ENCODE assay signal across 28 cellular contexts in the genomic region with DNA sequence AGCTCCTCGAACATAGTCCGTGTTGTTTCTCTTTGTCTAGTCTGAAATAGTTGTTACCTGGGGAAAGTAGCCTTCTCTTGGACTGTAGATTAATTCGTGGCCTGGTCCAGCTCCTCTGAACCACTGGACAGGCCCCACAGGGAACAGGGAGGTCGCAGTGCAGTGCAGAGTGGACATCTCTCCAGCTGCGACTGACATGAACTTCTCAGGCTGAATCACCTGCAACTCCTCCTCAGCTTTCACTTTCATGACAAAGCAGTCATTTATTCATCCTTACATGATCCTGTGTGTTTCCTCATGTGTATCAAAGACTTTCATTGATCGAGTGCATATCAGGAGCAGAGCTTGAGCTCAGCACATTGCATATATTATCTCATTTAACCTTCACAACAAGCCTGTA.
DNase-seq lines count a peak whose midpoint lies in the region; ATAC-seq and FAIRE-seq lines count a peak whose summit lies in the region.
"Had no signal": no experiment of that assay in that cellular context is flagged by ENCODE, and none has a peak within 500 bp of the region (broad histone marks: within the 10 kb centered on the region; RNA-seq: fewer than 3 reads in every experiment).

No MANE protein-coding gene starts in this region.

- DNase-seq in T-helper 2 cell treated with Interferon-gamma antibody and Interleukin-4, amounts not matched to agents 5 μg/mL and 100 μg/mL, for 36 hours (ENCODE audit: low spot score): no peak
- DNase-seq in T-helper 2 cell: no peak
- DNase-seq in activated naive CD4-positive, alpha-beta T cell (lab: John Stamatoyannopoulos, UW): no peak
- no peak for DNase-seq in activated naive CD8-positive, alpha-beta T cell treated with anti-CD3 and anti-CD28 coated beads, Interleukin-2, amount 50 U/mL, for 24 hours
- DNase-seq in HTR-8/SVneo (ENCODE audit: insufficient read length, low spot score): no peak
- DNase-seq in stimulated activated CD4-positive, alpha-beta T cell treated with anti-CD3 and anti-CD28 coated beads, Interleukin-4, amount 100 ng/mL, for 1 hour: no peak
- DNase-seq: 8988T; activated CD4-positive, alpha-beta T cell treated with anti-CD3 and anti-CD28 coated beads, Interleukin-2, amount 50 U/mL, for 48 hours; cortex of kidney; DND-41; effector memory CD4-positive, alpha-beta T cell; GF-D8; hypothalamus; left cardiac atrium; NCI-H1694; NCI-H446; NCI-H748 treated with DMSO at 0.1 percent for 48 hours; occipital lobe; right lobe of liver; Right ventricle myocardium superior; T1000; trophoblast cell had no signal

- H3K4me3 Mint-ChIP-seq in T-helper 2 cell treated with Interferon-gamma antibody and Interleukin-4, amounts not matched to agents 5 μg/mL and 100 μg/mL, for 36 hours: peak overlapping the region; percentile 81
- H3K4me3 Mint-ChIP-seq in activated naive CD4-positive, alpha-beta T cell treated with anti-CD3 and anti-CD28 coated beads, Interleukin-2, amount 50 U/mL, for 24 hours: peak overlapping the region; percentile 88
- peak overlapping the region; percentile 33 for H3K4me3 Mint-ChIP-seq in activated naive CD8-positive, alpha-beta T cell treated with anti-CD3 and anti-CD28 coated beads, Interleukin-2, amount 50 U/mL, for 24 hours
- H3K4me3 Mint-ChIP-seq: natural killer cell treated with Interleukin-12 subunit alpha and Interleukin-12 subunit beta and Interleukin-15 and Interleukin-18, amount 100 ng/mL, for 72 hours had no signal

- peak overlapping the region; percentile 84 for H3K27ac Mint-ChIP-seq in T-helper 2 cell treated with Interferon-gamma antibody and Interleukin-4, amounts not matched to agents 5 μg/mL and 100 μg/mL, for 36 hours
- peak overlapping the region; percentile 97 for H3K27ac Mint-ChIP-seq in activated naive CD4-positive, alpha-beta T cell treated with anti-CD3 and anti-CD28 coated beads, Interleukin-2, amount 50 U/mL, for 24 hours
- peak overlapping the region; percentile 91 for H3K27ac Mint-ChIP-seq in activated naive CD8-positive, alpha-beta T cell treated with anti-CD3 and anti-CD28 coated beads, Interleukin-2, amount 50 U/mL, for 24 hours
- H3K27ac Mint-ChIP-seq: IgD-negative memory B cell; natural killer cell treated with Interleukin-12 subunit alpha and Interleukin-12 subunit beta and Interleukin-15 and Interleukin-18, amount 100 ng/mL, for 72 hours had no signal

- no peak for FAIRE-seq in HTR-8/SVneo (lab: Jason Lieb, UNC)
- FAIRE-seq: D721Med had no signal

- peaks cover 44% of the 10 kb centered on the region for H3K36me3 Mint-ChIP-seq in T-helper 2 cell treated with Interferon-gamma antibody and Interleukin-4, amounts not matched to agents 5 μg/mL and 100 μg/mL, for 36 hours (ENCODE audit: low read depth)
- peaks cover 42% of the 10 kb centered on the region for H3K36me3 Mint-ChIP-seq in activated naive CD4-positive, alpha-beta T cell treated with anti-CD3 and anti-CD28 coated beads, Interleukin-2, amount 50 U/mL, for 24 hours
- peaks cover 25% of the 10 kb centered on the region for H3K36me3 Mint-ChIP-seq in activated naive CD8-positive, alpha-beta T cell treated with anti-CD3 and anti-CD28 coated beads, Interleukin-2, amount 50 U/mL, for 24 hours (ENCODE audit: low read depth)
- H3K36me3 Mint-ChIP-seq: IgD-negative memory B cell; natural killer cell treated with Interleukin-12 subunit alpha and Interleukin-12 subunit beta and Interleukin-15 and Interleukin-18, amount 100 ng/mL, for 72 hours had no signal

- H3K27me3 Mint-ChIP-seq in T-helper 2 cell treated with Interferon-gamma antibody and Interleukin-4, amounts not matched to agents 5 μg/mL and 100 μg/mL, for 36 hours (ENCODE audit: low read depth): no peaks in the 10 kb centered on the region
- no peaks in the 10 kb centered on the region for H3K27me3 Mint-ChIP-seq in activated naive CD4-positive, alpha-beta T cell treated with anti-CD3 and anti-CD28 coated beads, Interleukin-2, amount 50 U/mL, for 24 hours
- H3K27me3 Mint-ChIP-seq in activated naive CD8-positive, alpha-beta T cell treated with anti-CD3 and anti-CD28 coated beads, Interleukin-2, amount 50 U/mL, for 24 hours: no peaks in the 10 kb centered on the region

- ATAC-seq in activated naive CD8-positive, alpha-beta T cell treated with anti-CD3 and anti-CD28 coated beads, Interleukin-2, amount 50 U/mL, for 24 hours: peak; percentile 17
- no peak for ATAC-seq in GM18861 (IDR thresholded peaks at IDR 0.05; ENCODE audit: unreplicated experiment)
- ATAC-seq: left cardiac atrium; natural killer cell treated with Interleukin-12 subunit alpha and Interleukin-12 subunit beta and Interleukin-15 and Interleukin-18, amount 100 ng/mL, for 72 hours; Panc1; right lobe of liver had no signal

- H3K9me3 Mint-ChIP-seq in T-helper 2 cell treated with Interferon-gamma antibody and Interleukin-4, amounts not matched to agents 5 μg/mL and 100 μg/mL, for 36 hours: peaks cover 2% of the 10 kb centered on the region
- H3K9me3 Mint-ChIP-seq in activated naive CD4-positive, alpha-beta T cell treated with anti-CD3 and anti-CD28 coated beads, Interleukin-2, amount 50 U/mL, for 24 hours: peaks cover 4% of the 10 kb centered on the region
- no peaks in the 10 kb centered on the region for H3K9me3 Mint-ChIP-seq in activated naive CD8-positive, alpha-beta T cell treated with anti-CD3 and anti-CD28 coated beads, Interleukin-2, amount 50 U/mL, for 24 hours
- H3K9me3 Mint-ChIP-seq: natural killer cell treated with Interleukin-12 subunit alpha and Interleukin-12 subunit beta and Interleukin-15 and Interleukin-18, amount 100 ng/mL, for 72 hours had no signal

- peaks cover 76% of the 10 kb centered on the region for H3K4me1 Mint-ChIP-seq in T-helper 2 cell treated with Interferon-gamma antibody and Interleukin-4, amounts not matched to agents 5 μg/mL and 100 μg/mL, for 36 hours (ENCODE audit: low read depth)
- peaks cover 97% of the 10 kb centered on the region for H3K4me1 Mint-ChIP-seq in activated naive CD4-positive, alpha-beta T cell treated with anti-CD3 and anti-CD28 coated beads, Interleukin-2, amount 50 U/mL, for 24 hours
- H3K4me1 Mint-ChIP-seq in activated naive CD8-positive, alpha-beta T cell treated with anti-CD3 and anti-CD28 coated beads, Interleukin-2, amount 50 U/mL, for 24 hours: peaks cover 94% of the 10 kb centered on the region

Comparison
In these comparisons a context has a peak if more than half of its experiments do, and no peak if none do; other contexts are left out.
1. H3K4me3 Mint-ChIP-seq: peak in every context shown above with its lines; median percentile 88 in activated naive CD4-positive, alpha-beta T cell treated with anti-CD3 and anti-CD28 coated beads, Interleukin-2, amount 50 U/mL, for 24 hours; 81 in T-helper 2 cell treated with Interferon-gamma antibody and Interleukin-4, amounts not matched to agents 5 μg/mL and 100 μg/mL, for 36 hours; 33 in activated naive CD8-positive, alpha-beta T cell treated with anti-CD3 and anti-CD28 coated beads, Interleukin-2, amount 50 U/mL, for 24 hours.